ENCODE assay signal across 12 cellular contexts in genomic region chr20:57013741-57014140, GRCh38.
DNase-seq lines count a peak whose midpoint lies in the region; ATAC-seq, FAIRE-seq and TF ChIP-seq lines count a peak whose summit lies in the region.
"Had no signal": no experiment of that assay in that cellular context is flagged by ENCODE, and none has a peak within 500 bp of the region (broad histone marks: within the 10 kb centered on the region; RNA-seq: fewer than 3 reads in every experiment).

No MANE protein-coding gene starts in this region.

- H3K27me3 Mint-ChIP-seq in Caco-2 (ENCODE audit: insufficient read depth, unreplicated experiment) = no peaks in the 10 kb centered on the region

- H3K4ac ChIP-seq in mesenchymal stem cell (ENCODE audit: low read depth in 1 of 2, low read length in 2 of 2) = no peak overlapping the region

- CTCF ChIA-PET in Caco-2 (lab: Charles Lee) = interaction anchor here (0.6 to 1.5 kb wide), 3 partner anchors 40 to 384 kb away, joined by 3 to 5 read pairs (median 3); no protein-coding TSS in a partner anchor

- H2BK12ac ChIP-seq in mesenchymal stem cell (ENCODE audit: low read length in 2 of 2) = no peak overlapping the region

- H2BK15ac ChIP-seq in mesenchymal stem cell (ENCODE audit: low read depth, poor library complexity, severe bottlenecking) = no peak overlapping the region

- H3K36me3 Mint-ChIP-seq in Caco-2 (ENCODE audit: insufficient read depth, unreplicated experiment) = peaks cover 5% of the 10 kb centered on the region

- no peaks in the 10 kb centered on the region for H3K79me1 ChIP-seq in mesenchymal stem cell (replicated peaks; ENCODE audit: low read length, poor library complexity, severe bottlenecking)

- no peak overlapping the region for H4K91ac ChIP-seq in mesenchymal stem cell (ENCODE audit: low read length)

- H3K27ac Mint-ChIP-seq in Caco-2 (ENCODE audit: unreplicated experiment) = peak overlapping the region; percentile 29
- H3K27ac Mint-ChIP-seq: T-helper 1 cell treated with Interleukin-12 subunit alpha and Interleukin-12 subunit beta and Interleukin-4 antibody, amounts not matched to agents 30 μg/mL and 1 μg/mL, for 36 hours had no signal

- H3K4me1 ChIP-seq in Caco-2 (peaks cover 24% of the 10 kb centered on the region), mesenchymal stem cell (ENCODE audit: control insufficient read depth, insufficient read depth, low read depth, low read length) (peaks cover 11% of the 10 kb centered on the region), tibial artery (no peaks in the 10 kb centered on the region)
- H3K4me1 ChIP-seq: vagina had no signal

- no TSS peak for BruUV-seq in Caco-2 (replicated peaks; lab: Mats Ljungman, UMichigan)

- H2AFZ ChIP-seq in mesenchymal stem cell (ENCODE audit: low read depth, low read length) = no peak overlapping the region

- H2BK5ac ChIP-seq in mesenchymal stem cell (ENCODE audit: low read depth, low read length, poor library complexity, severe bottlenecking) = no peak overlapping the region

- H3K4me1 Mint-ChIP-seq in Caco-2 (ENCODE audit: low read depth, unreplicated experiment) = peaks cover 47% of the 10 kb centered on the region

- H3K23ac ChIP-seq in mesenchymal stem cell (ENCODE audit: low read length in 2 of 2) = peak overlapping the region in 1 of 2 experiments; percentile 50

- peak overlapping the region; percentile 64 for H3K4me2 ChIP-seq in mesenchymal stem cell (ENCODE audit: low read length, poor library complexity, severe bottlenecking)

- H3K14ac ChIP-seq in mesenchymal stem cell (ENCODE audit: low read length in 2 of 2) = no peak overlapping the region

- 4% methylated on average over 19 of the region's 19 CpGs for WGBS in mesenchymal stem cell

- POLR2A ChIA-PET in Caco-2 (lab: Charles Lee) = no interaction called here

- DNase-seq in Caco-2 (peak; percentile 86 to 91), HPDE6-E6E7 (ENCODE audit: extremely low spot score) (peak; percentile 36), bronchial epithelial cell (ENCODE audit: low read depth) (peak; percentile 4), mesenchymal stem cell (no peak), NCI-H524 treated with DMSO at 0.1 percent for 48 hours (lab: John Stamatoyannopoulos, UW) (no peak), tibial artery (no peak)
- no peak for DNase-seq in activated CD8-positive, alpha-beta memory T cell treated with anti-CD3 and anti-CD28 coated beads for 24 hours

- no peak overlapping the region for H2AK5ac ChIP-seq in mesenchymal stem cell (ENCODE audit: low read length, severe bottlenecking)

- H3K4me3 ChIP-seq in Caco-2 (ENCODE audit: low read depth, low read length) (peak overlapping the region; percentile 28), bronchial epithelial cell (ENCODE audit: low read depth, low read length) (no peak overlapping the region), mesenchymal stem cell (ENCODE audit: insufficient read depth in 1 of 2, low read depth in 1 of 2, low read length in 2 of 2) (no peak overlapping the region), tibial artery (no peak overlapping the region)
- H3K4me3 ChIP-seq: coronary artery, vagina had no signal

- no peak overlapping the region for H2BK120ac ChIP-seq in mesenchymal stem cell (ENCODE audit: low read depth, low read length)

- H3K9me3 ChIP-seq in Caco-2 = no peaks in the 10 kb centered on the region
- H3K9me3 ChIP-seq in mesenchymal stem cell (ENCODE audit: control insufficient read depth, low read length) = no peaks in the 10 kb centered on the region
- no peaks in the 10 kb centered on the region for H3K9me3 ChIP-seq in tibial artery
- H3K9me3 ChIP-seq: vagina had no signal

- TF ChIP-seq CTCF in Caco-2 (IDR thresholded peaks at IDR 0.05; ENCODE audit: insufficient read depth in 1 of 2, low read depth in 1 of 2, low read length in 1 of 2, severe bottlenecking in 1 of 2, unreplicated experiment in 1 of 2) (no peak), bronchial epithelial cell (IDR thresholded peaks at IDR 0.05; ENCODE audit: insufficient read depth, low read length, severe bottlenecking) (no peak), tibial artery (IDR thresholded peaks at IDR 0.05) (no peak)

- FAIRE-seq in bronchial epithelial cell (lab: Jason Lieb, UNC) = no peak

- H3K4me3 Mint-ChIP-seq in Caco-2 (ENCODE audit: unreplicated experiment) = peak overlapping the region; percentile 72
- H3K4me3 Mint-ChIP-seq: T-helper 1 cell treated with Interleukin-12 subunit alpha and Interleukin-12 subunit beta and Interleukin-4 antibody, amounts not matched to agents 30 μg/mL and 1 μg/mL, for 36 hours had no signal

- H3K18ac ChIP-seq in mesenchymal stem cell (ENCODE audit: low read depth in 1 of 2, low read length in 2 of 2) = peak overlapping the region in 1 of 2 experiments; percentile 1

- H3K27ac ChIP-seq in mesenchymal stem cell (ENCODE audit: low read length, poor library complexity, severe bottlenecking) = no peak overlapping the region
- H3K27ac ChIP-seq in tibial artery = no peak overlapping the region
- H3K27ac ChIP-seq: coronary artery, vagina had no signal

- no peaks in the 10 kb centered on the region for H3K9me3 Mint-ChIP-seq in Caco-2 (ENCODE audit: unreplicated experiment)
- H3K9me3 Mint-ChIP-seq: T-helper 1 cell treated with Interleukin-12 subunit alpha and Interleukin-12 subunit beta and Interleukin-4 antibody, amounts not matched to agents 30 μg/mL and 1 μg/mL, for 36 hours had no signal

- no peak overlapping the region for H4K8ac ChIP-seq in mesenchymal stem cell (ENCODE audit: low read length)

- ATAC-seq in HG03097 (IDR thresholded peaks at IDR 0.05; ENCODE audit: low FRiP score, unreplicated experiment) = no peak
- ATAC-seq: Panc1 had no signal

- intact Hi-C loops in Caco-2 (cut with micrococcal nuclease; ENCODE audit: unreplicated experiment) (loop anchor here (2.0 kb wide), 1 partner anchor 47 kb away; no protein-coding TSS in a partner anchor), tibial artery (cut with DNase I; ENCODE audit: low total_unique reads) (no loop called here)

- H3K9ac ChIP-seq in mesenchymal stem cell (ENCODE audit: low read length) = no peak overlapping the region

- H3K27me3 ChIP-seq in Caco-2 (replicated peaks; ENCODE audit: control insufficient read depth, insufficient read depth, low read length) (no peaks in the 10 kb centered on the region), bronchial epithelial cell (ENCODE audit: control insufficient read depth, insufficient read depth, low read length) (no peaks in the 10 kb centered on the region), mesenchymal stem cell (ENCODE audit: control insufficient read depth in 1 of 2, insufficient read depth in 1 of 2, low read length in 2 of 2) (peaks cover 0 to 66% of the 10 kb centered on the region in 2 experiments), tibial artery (peaks cover 0 to 32% of the 10 kb centered on the region in 2 donors)
- H3K27me3 ChIP-seq: vagina had no signal

- H3K36me3 ChIP-seq in Caco-2 (ENCODE audit: control insufficient read depth, insufficient read depth, low read length) (no peaks in the 10 kb centered on the region), bronchial epithelial cell (ENCODE audit: control insufficient read depth, insufficient read depth, low read length) (no peaks in the 10 kb centered on the region), mesenchymal stem cell (ENCODE audit: control insufficient read depth in 1 of 2, insufficient read depth in 2 of 2, low read depth in 1 of 2, low read length in 2 of 2) (no peaks in the 10 kb centered on the region), tibial artery (no peaks in the 10 kb centered on the region)
- H3K36me3 ChIP-seq: vagina had no signal

Comparison
In these comparisons a context has a peak if more than half of its experiments do, and no peak if none do; other contexts are left out.
1. DNase-seq: peak in Caco-2 (2 of 2), HPDE6-E6E7 (single experiment) and bronchial epithelial cell (single experiment); none in mesenchymal stem cell (single experiment), NCI-H524 treated with DMSO at 0.1 percent for 48 hours (single experiment), tibial artery (0 of 2) and activated CD8-positive, alpha-beta memory T cell treated with anti-CD3 and anti-CD28 coated beads for 24 hours (single experiment).